28 cellular contexts compared by ENCODE assay signal in genomic region chr4:82181789-82182188, GRCh38.
"Had no signal": no experiment of that assay in that cellular context is flagged by ENCODE, and none has a peak within 500 bp of the region (broad histone marks: within the 10 kb centered on the region; RNA-seq: fewer than 3 reads in every experiment).

No MANE protein-coding gene starts in this region.

- H3K36me3 ChIP-seq: neural progenitor cell, ovary, right lobe of liver, sigmoid colon, spleen, suprapubic skin, tibial artery, transverse colon, upper lobe of right lung, uterus had no signal

- ATAC-seq: natural killer cell; psoas muscle; right cardiac atrium; right lobe of liver; stimulated activated memory B cell treated with anti-CD40 and anti-IgM and Interleukin-4, amounts not matched to agents 10 μg/mL and 1 μg/mL and 100 μg/mL, for 72 hours; stimulated activated naive CD8-positive, alpha-beta T cell treated with anti-CD3 and anti-CD28 coated beads, Interleukin-15, amount 100 ng/mL, for 72 hours; stimulated activated naive CD8-positive, alpha-beta T cell treated with anti-CD3 and anti-CD28 coated beads, Interleukin-15, Interleukin-2, amounts not matched to agents 100 U/mL and 50 U/mL, for 24 hours; upper lobe of right lung had no signal

- H3K27ac ChIP-seq: neural progenitor cell, ovary, parathyroid adenoma, psoas muscle, right lobe of liver, sigmoid colon, spleen, suprapubic skin, testis, tibial artery, transverse colon, upper lobe of right lung, uterus had no signal

- H3K27me3 ChIP-seq: neural progenitor cell, ovary, right lobe of liver, sigmoid colon, spleen, suprapubic skin, testis, tibial artery, transverse colon, upper lobe of right lung, uterus had no signal

- DNase-seq: natural killer cell; occipital lobe; ovary; posterior cingulate gyrus; psoas muscle; right cardiac atrium; right lobe of liver; sigmoid colon; spleen; stimulated activated CD4-positive, alpha-beta T cell treated with anti-CD3 and anti-CD28 coated beads, Interleukin-12 subunit alpha, Interleukin-12 subunit beta, amount 100 ng/mL, for 4 hours; stimulated activated CD4-positive, alpha-beta T cell treated with anti-CD3 and anti-CD28 coated beads, Interleukin-1b, Interleukin-23, amount 100 ng/mL, for 48 hours; stimulated activated CD4-positive, alpha-beta T cell treated with anti-CD3 and anti-CD28 coated beads, Interleukin-4, amount 100 ng/mL, for 1 hour; stimulated activated CD4-positive, alpha-beta T cell treated with anti-CD3 and anti-CD28 coated beads, Interleukin-4, amount 100 ng/mL, for 4 hours; stimulated activated CD8-positive, alpha-beta memory T cell treated with anti-CD3 and anti-CD28 coated beads, Interleukin-4, amount 100 ng/mL, for 48 hours; stimulated activated naive CD4-positive, alpha-beta T cell; stimulated activated naive CD8-positive, alpha-beta T cell treated with anti-CD3 and anti-CD28 coated beads, Interleukin-15, amount 100 ng/mL, for 72 hours; stimulated activated naive CD8-positive, alpha-beta T cell treated with anti-CD3 and anti-CD28 coated beads, Interleukin-15, Interleukin-2, amounts not matched to agents 100 U/mL and 50 U/mL, for 24 hours; substantia nigra; testis; tibial artery; transverse colon; upper lobe of right lung; uterus had no signal

- H3K4me3 ChIP-seq: neural progenitor cell, ovary, psoas muscle, right lobe of liver, sigmoid colon, smooth muscle cell, spleen, suprapubic skin, testis, tibial artery, transverse colon, upper lobe of right lung, uterus had no signal

- H3K9me3 ChIP-seq: ovary, psoas muscle, right lobe of liver, sigmoid colon, spleen, suprapubic skin, testis, tibial artery, transverse colon, upper lobe of right lung, uterus had no signal

- H3K4me1 ChIP-seq: neural progenitor cell, parathyroid adenoma, psoas muscle, right lobe of liver, sigmoid colon, spleen, suprapubic skin, testis, tibial artery, transverse colon, upper lobe of right lung, uterus had no signal
